In genomic region chr1:100921110-100921706, GRCh38 we compare ENCODE assay signal across 8 cellular contexts. TPM values are rescaled to one million over a fixed set of nuclear protein-coding genes. Genes with fewer than 3 reads are reported as not detected.
DNase-seq lines count a peak whose midpoint lies in the region; ATAC-seq, FAIRE-seq and TF ChIP-seq lines count a peak whose summit lies in the region.

No MANE protein-coding gene starts in this region.

- no peak overlapping the region for H3K4me3 ChIP-seq in esophagus squamous epithelium

- H3K27ac ChIP-seq in esophagus squamous epithelium: no peak overlapping the region

- 35 to 38% methylated on average over 3 of the region's 3 CpGs for WGBS in esophagus squamous epithelium, 2 donors

- H3K27me3 ChIP-seq in esophagus squamous epithelium: no peaks in the 10 kb centered on the region

- peak; percentile 78 for FAIRE-seq in RCC 7860 (lab: Jason Lieb, UNC)

- no peak for ATAC-seq in left colon

- H3K4me1 ChIP-seq in esophagus squamous epithelium: no peaks in the 10 kb centered on the region

- no peak for TF ChIP-seq POLR2A in esophagus squamous epithelium (IDR thresholded peaks at IDR 0.05)

- H3K36me3 ChIP-seq in esophagus squamous epithelium: peaks cover 0 to 56% (median 0%) of the 10 kb centered on the region in 3 donors

- peak; percentile 37 to 83 (median 72) for TF ChIP-seq CTCF in esophagus squamous epithelium (IDR thresholded peaks at IDR 0.05)

- H3K9me3 ChIP-seq in esophagus squamous epithelium: no peaks in the 10 kb centered on the region

- intact Hi-C loops in esophagus squamous epithelium (cut with DNase I): loop anchor here (5.0 kb wide), 1 partner anchor 316 kb away; the partner anchor contains the start of gene S1PR1
- intact Hi-C loops in left colon (cut with DNase I, micrococcal nuclease): loop anchor here (2.0 to 10.0 kb wide), 2 partner anchors 364 to 368 kb away; no protein-coding TSS in a partner anchor

- peak; percentile 71 for DNase-seq in NCI-H510A treated with DMSO at 0.1 percent for 48 hours (lab: John Stamatoyannopoulos, UW)
- no peak for DNase-seq in NCI-H510A (lab: John Stamatoyannopoulos, UW)
- peak; percentile 6 for DNase-seq in HuH-7 (ENCODE audit: low spot score)
- peak; percentile 49 for DNase-seq in RCC 7860 (ENCODE audit: low spot score)
- no peak for DNase-seq in esophagus squamous epithelium (lab: John Stamatoyannopoulos, UW)
- DNase-seq in pons (ENCODE audit: low spot score): peak; percentile 72
- no peak for DNase-seq in left colon
- no peak for DNase-seq in HK-2 (ENCODE audit: unreplicated experiment)

RNA-seq across cellular contexts. Expression of gene SLC30A7, which starts 25.3 kb away (rescaled TPM):
- total RNA-seq in esophagus squamous epithelium (10 to 100 TPM in 3 of 4 donors, 1 to 10 TPM in 1; 9.0 to 22.1 (median 16.5) TPM), left colon (10 to 100 TPM; 33.2 to 36.9 TPM)

RNA-seq across cellular contexts. Expression of gene EXTL2, which starts 26.6 kb away (rescaled TPM):
- 1 to 10 TPM; 1.4 to 7.4 (median 2.5) TPM for total RNA-seq in esophagus squamous epithelium
- 1 to 10 TPM; 3.6 to 5.5 TPM for total RNA-seq in left colon

Comparison
In these comparisons a context has a peak if more than half of its experiments do, and no peak if none do; other contexts are left out.
1. DNase-seq: peak in NCI-H510A treated with DMSO at 0.1 percent for 48 hours (single experiment), HuH-7 (single experiment), RCC 7860 (single experiment) and pons (single experiment); none in NCI-H510A (single experiment), esophagus squamous epithelium (single experiment), left colon (0 of 2) and HK-2 (single experiment).